ENCODE assay signal across 7 cellular contexts in the genomic region with DNA sequence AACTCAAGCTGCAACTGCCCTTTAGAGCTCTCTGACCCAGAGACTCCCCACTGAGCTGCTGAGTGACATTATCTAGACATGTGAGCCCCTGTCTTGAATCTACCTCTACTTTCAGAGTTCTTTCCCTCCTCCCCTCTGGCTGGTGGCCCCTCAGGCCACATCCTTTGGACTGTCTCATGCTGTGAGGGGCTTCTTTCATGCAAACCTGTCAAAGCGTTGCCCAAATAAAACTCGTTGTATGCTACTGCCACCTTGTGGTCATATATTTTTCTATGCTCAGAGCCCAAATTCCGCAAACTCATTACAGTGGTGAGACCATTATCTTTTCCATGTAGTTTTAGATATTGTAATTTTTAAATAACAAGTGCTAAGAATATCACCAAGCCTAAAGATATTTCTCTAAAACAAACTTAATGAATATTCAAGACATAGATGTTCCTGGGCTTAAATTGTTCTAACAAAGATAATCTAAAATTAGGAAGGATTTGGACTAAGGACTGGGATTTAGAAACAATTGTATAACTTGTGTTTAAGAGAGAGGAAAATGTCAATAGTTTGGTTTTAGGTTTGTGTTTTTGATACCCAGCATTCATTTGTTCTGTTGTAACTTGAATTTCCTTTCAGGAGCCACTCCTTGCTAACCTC.
DNase-seq lines count a peak whose midpoint lies in the region; ATAC-seq and TF ChIP-seq lines count a peak whose summit lies in the region.

No MANE protein-coding gene starts in this region.

- H3K36me3 ChIP-seq in GM06990 (ENCODE audit: control insufficient read depth, insufficient read depth, low read length), result no peaks in the 10 kb centered on the region
- no peaks in the 10 kb centered on the region for H3K36me3 ChIP-seq in Karpas-422 (ENCODE audit: insufficient read depth, low read length)
- no peaks in the 10 kb centered on the region for H3K36me3 ChIP-seq in hepatocyte (replicated peaks; ENCODE audit: insufficient read depth, low read depth)

- H2AFZ ChIP-seq in Karpas-422 (ENCODE audit: low read length) (no peak overlapping the region), hepatocyte (no peak overlapping the region)

- peaks cover 2% of the 10 kb centered on the region for H3K9me3 Mint-ChIP-seq in activated CD4-positive, alpha-beta memory T cell treated with anti-CD3 and anti-CD28 coated beads, Interleukin-2, amount 10 ng/mL, durations not matched to agents 7 days and 5 days

- ATAC-seq in HG02970 (IDR thresholded peaks at IDR 0.05; ENCODE audit: low FRiP score, unreplicated experiment) (no peak), HG02623 (IDR thresholded peaks at IDR 0.05; ENCODE audit: unreplicated experiment) (no peak)

- no peak overlapping the region for H3K4me3 ChIP-seq in GM06990 (replicated peaks; ENCODE audit: low read depth, low read length)
- no peak overlapping the region for H3K4me3 ChIP-seq in Karpas-422 (ENCODE audit: low read length)
- no peak overlapping the region for H3K4me3 ChIP-seq in hepatocyte

- H3K79me2 ChIP-seq in Karpas-422 (ENCODE audit: low read length) (no peaks in the 10 kb centered on the region), hepatocyte (no peaks in the 10 kb centered on the region)

- H3K27me3 Mint-ChIP-seq in activated CD4-positive, alpha-beta memory T cell treated with anti-CD3 and anti-CD28 coated beads, Interleukin-2, amount 10 ng/mL, durations not matched to agents 7 days and 5 days, result peaks cover 5% of the 10 kb centered on the region

- CTCF ChIA-PET in activated CD4-positive, alpha-beta memory T cell treated with anti-CD3 and anti-CD28 coated beads, Interleukin-2, amount 10 ng/mL, durations not matched to agents 7 days and 5 days (lab: Charles Lee), result interaction anchor here (0.7 to 3.5 kb wide), 9 partner anchors 9 to 223 kb away, joined by 3 to 50 read pairs (median 4); no protein-coding TSS in a partner anchor

- H3K4me1 ChIP-seq in Karpas-422 (ENCODE audit: low read length), result peaks cover 43% of the 10 kb centered on the region
- no peaks in the 10 kb centered on the region for H3K4me1 ChIP-seq in hepatocyte (ENCODE audit: insufficient read depth)

- TF ChIP-seq CTCF in GM06990 (IDR thresholded peaks at IDR 0.05; ENCODE audit: insufficient read depth, low read length, poor library complexity, severe bottlenecking) (peak; percentile 54), hepatocyte (IDR thresholded peaks at IDR 0.05; ENCODE audit: poor library complexity) (peak; percentile 57)

- H3K4me1 Mint-ChIP-seq in activated CD4-positive, alpha-beta memory T cell treated with anti-CD3 and anti-CD28 coated beads, Interleukin-2, amount 10 ng/mL, durations not matched to agents 7 days and 5 days, result peaks cover 13% of the 10 kb centered on the region

- H3K27ac ChIP-seq in Karpas-422 (ENCODE audit: low read length) (no peak overlapping the region), hepatocyte (no peak overlapping the region)

- POLR2A ChIA-PET in activated CD4-positive, alpha-beta memory T cell treated with anti-CD3 and anti-CD28 coated beads, Interleukin-2, amount 10 ng/mL, durations not matched to agents 7 days and 5 days (lab: Charles Lee), result no interaction called here

- DNase-seq in GM06990 (ENCODE audit: extremely low read depth, insufficient read length) (no peak), Karpas-422 (peak; percentile 91), SW480 (ENCODE audit: low spot score) (peak; percentile 17), hepatocyte (ENCODE audit: low spot score) (peak; percentile 50)
- no peak for DNase-seq in activated CD4-positive, alpha-beta memory T cell treated with anti-CD3 and anti-CD28 coated beads, Interleukin-2, amount 10 ng/mL, durations not matched to agents 7 days and 5 days

- H3K4me3 Mint-ChIP-seq in activated CD4-positive, alpha-beta memory T cell treated with anti-CD3 and anti-CD28 coated beads, Interleukin-2, amount 10 ng/mL, durations not matched to agents 7 days and 5 days, result no peak overlapping the region

- no peaks in the 10 kb centered on the region for H4K20me1 ChIP-seq in Karpas-422 (ENCODE audit: insufficient read depth, low read depth, low read length)
- no peaks in the 10 kb centered on the region for H4K20me1 ChIP-seq in hepatocyte (ENCODE audit: insufficient read depth, poor library complexity, severe bottlenecking)

- H3K4me2 ChIP-seq in Karpas-422 (ENCODE audit: low read depth, low read length, poor library complexity, severe bottlenecking) (no peak overlapping the region), hepatocyte (no peak overlapping the region)

- H3K9me3 ChIP-seq in Karpas-422 (ENCODE audit: low read length), result no peaks in the 10 kb centered on the region
- H3K9me3 ChIP-seq in hepatocyte (ENCODE audit: low read depth), result no peaks in the 10 kb centered on the region

- H3K27me3 ChIP-seq in GM06990 (replicated peaks; ENCODE audit: control insufficient read depth, insufficient read depth, low read length) (peaks cover 1% of the 10 kb centered on the region), Karpas-422 (ENCODE audit: low read length) (peaks cover 7% of the 10 kb centered on the region; the same call in 1 of the 2 replicates), hepatocyte (no peaks in the 10 kb centered on the region)

- H3K36me3 Mint-ChIP-seq in activated CD4-positive, alpha-beta memory T cell treated with anti-CD3 and anti-CD28 coated beads, Interleukin-2, amount 10 ng/mL, durations not matched to agents 7 days and 5 days (ENCODE audit: low read depth), result no peaks in the 10 kb centered on the region

- H3K9ac ChIP-seq in Karpas-422 (ENCODE audit: low read length), result no peak overlapping the region

- H3K27ac Mint-ChIP-seq in activated CD4-positive, alpha-beta memory T cell treated with anti-CD3 and anti-CD28 coated beads, Interleukin-2, amount 10 ng/mL, durations not matched to agents 7 days and 5 days, result no peak overlapping the region

- WGBS in hepatocyte (ENCODE audit: low lambda C conversion rate, missing lambda C conversion rate), result 26% methylated on average over 3 of the region's 3 CpGs

- H3K9me2 ChIP-seq in Karpas-422 (replicated peaks; ENCODE audit: insufficient read depth, low read length), result no peaks in the 10 kb centered on the region
- H3K9me2 ChIP-seq in hepatocyte (replicated peaks; ENCODE audit: insufficient read depth), result no peaks in the 10 kb centered on the region

Comparison
In these comparisons a context has a peak if more than half of its experiments do, and no peak if none do; other contexts are left out.
1. DNase-seq: peak in Karpas-422 (single experiment), SW480 (single experiment) and hepatocyte (single experiment); none in GM06990 (single experiment) and activated CD4-positive, alpha-beta memory T cell treated with anti-CD3 and anti-CD28 coated beads, Interleukin-2, amount 10 ng/mL, durations not matched to agents 7 days and 5 days (single experiment).